In the genomic region with DNA sequence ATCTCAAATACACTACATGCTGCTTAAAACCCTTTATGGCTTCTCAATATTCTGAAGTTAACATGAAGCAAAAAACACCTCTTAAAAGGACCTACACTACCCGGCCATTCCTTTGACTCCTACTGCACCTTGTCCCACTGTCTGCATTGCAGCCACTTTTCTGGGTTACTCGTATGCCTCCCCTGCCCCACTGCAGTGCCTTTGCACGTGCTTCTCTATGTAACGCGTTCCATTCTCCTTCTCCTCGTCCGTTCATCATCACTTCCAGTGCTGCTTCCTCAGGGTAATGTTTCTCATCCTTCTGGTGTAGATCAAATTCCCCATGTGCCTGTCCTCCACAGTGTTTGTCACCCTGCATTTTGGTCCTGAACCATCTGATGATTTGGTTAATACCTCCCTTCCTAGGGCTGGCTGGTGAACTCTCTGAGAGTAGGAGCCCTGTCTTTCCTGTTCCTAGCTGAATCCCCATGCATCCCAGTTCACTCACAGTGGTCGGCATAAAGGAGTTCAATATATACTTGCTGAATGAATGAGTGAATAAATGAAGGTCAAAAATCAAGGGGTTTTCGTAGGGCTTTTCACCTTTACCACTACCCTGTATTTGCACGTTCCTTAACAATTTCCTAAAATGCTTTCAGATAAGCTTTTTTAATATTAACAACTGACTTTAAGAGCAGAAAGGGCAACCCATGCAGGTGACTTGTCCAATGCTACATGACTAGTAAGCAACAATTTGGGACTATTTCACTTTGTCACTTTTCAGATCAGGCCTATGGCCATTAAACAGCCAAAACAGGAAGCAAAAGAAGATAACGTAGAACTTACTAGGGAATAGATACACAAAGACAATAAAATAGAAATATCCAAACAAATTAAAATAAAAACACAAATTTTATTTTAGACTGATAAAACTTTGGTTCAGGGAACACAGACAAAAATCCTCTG, we compare ENCODE assay signal across 1 cellular context.
TF ChIP-seq lines count a peak whose summit lies in the region.

No MANE protein-coding gene starts in this region.

TF ChIP-seq in GM12878, 131 proteins besides CTCF, POLR2A, EP300 and RAD21:
- TF ChIP-seq ZNF24 (IDR thresholded peaks at IDR 0.05) (peak; percentile 81), SMAD5 (IDR thresholded peaks at IDR 0.05; ENCODE audit: low read depth) (no peak), ASH2L (IDR thresholded peaks at IDR 0.05; ENCODE audit: borderline replicate concordance, low read depth) (no peak), MLLT1 (IDR thresholded peaks at IDR 0.05) (0 out of 2 replicates have a peak, but pooled peaks have one; percentile 24), FOXM1 (IDR thresholded peaks at IDR 0.05; ENCODE audit: low read depth, low read length) (no peak), RCOR1 (conservative IDR thresholded peaks at IDR 0.05; ENCODE audit: low read depth, low read length) (no peak), ZBTB11 (CRISPR knock-in tag; IDR thresholded peaks at IDR 0.05) (no peak), MAX (IDR thresholded peaks at IDR 0.05; ENCODE audit: low read depth, low read length) (no peak), SPI1 (IDR thresholded peaks at IDR 0.05; ENCODE audit: borderline replicate concordance, insufficient read depth, low read depth, low read length) (no peak), GABPA (IDR thresholded peaks at IDR 0.05; ENCODE audit: low read depth) (no peak)
TF ChIP-seq in GM12878: peak in this region for 2.
